In the genomic region with DNA sequence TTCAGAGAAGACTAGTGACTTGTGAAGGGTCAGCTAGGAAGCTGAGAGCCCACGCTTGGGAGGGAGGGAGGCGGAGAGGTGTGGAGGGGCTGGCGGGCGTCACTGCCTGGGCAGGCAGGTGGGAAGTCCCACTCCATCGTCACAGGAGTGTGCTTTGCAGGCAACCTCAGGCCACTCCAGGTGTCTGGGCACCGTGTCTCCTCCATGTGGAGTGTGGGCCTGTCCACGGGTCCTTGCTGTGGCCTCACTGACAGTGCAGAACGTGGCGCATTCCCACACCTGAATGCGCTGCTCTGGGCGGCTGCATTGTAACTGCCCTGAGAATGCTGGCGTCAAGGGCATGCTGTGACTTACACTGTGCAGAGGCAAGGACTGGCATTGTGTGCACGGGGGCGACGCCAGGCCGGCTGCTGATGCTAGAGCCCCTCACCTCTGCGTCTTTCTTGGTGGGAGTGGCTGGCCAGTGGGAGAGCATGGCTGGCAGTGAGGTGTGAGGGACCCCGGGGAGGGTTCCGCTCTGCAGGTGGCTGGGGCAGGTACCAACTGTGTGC, we compare ENCODE assay signal across 26 cellular contexts.
"Had no signal": no experiment of that assay in that cellular context is flagged by ENCODE, and none has a peak within 500 bp of the region (broad histone marks: within the 10 kb centered on the region; RNA-seq: fewer than 3 reads in every experiment).

No MANE protein-coding gene starts in this region.

- DNase-seq: activated CD4-positive, alpha-beta T cell treated with anti-CD3 and anti-CD28 coated beads for 4 hours; activated CD4-positive, alpha-beta T cell treated with anti-CD3 and anti-CD28 coated beads, Interleukin-2, amount 50 U/mL, for 48 hours; activated CD8-positive, alpha-beta memory T cell treated with anti-CD3 and anti-CD28 coated beads for 24 hours; activated naive CD4-positive, alpha-beta T cell treated with Interleukin-2 at 50 U/mL for 16 hours; activated naive CD8-positive, alpha-beta T cell treated with anti-CD3 and anti-CD28 coated beads for 36 hours; activated T-cell treated with anti-CD3 and anti-CD28 coated beads, Interleukin-2, amount 50 U/mL, for 1 hour; amygdala; colonic mucosa; effector memory CD4-positive, alpha-beta T cell; erythroblast; gastrocnemius medialis; left ventricle myocardium superior; midbrain; naive thymus-derived CD4-positive, alpha-beta T cell; nucleus accumbens; psoas muscle; stimulated activated naive CD8-positive, alpha-beta T cell treated with anti-CD3 and anti-CD28 coated beads, Interleukin-15, Interleukin-2, amounts not matched to agents 100 U/mL and 50 U/mL, for 24 hours; testis; trophoblast cell had no signal

- H3K27ac Mint-ChIP-seq: activated naive CD8-positive, alpha-beta T cell treated with anti-CD3 and anti-CD28 coated beads for 36 hours; activated T-helper 17 cell treated with anti-CD3 and anti-CD28 coated beads, Interleukin-2, amount 50 U/mL, for 72 hours; memory B cell had no signal

- H3K4me3 ChIP-seq: colonic mucosa, dorsolateral prefrontal cortex, gastrocnemius medialis, pancreas, psoas muscle, testis, uterus had no signal

- H3K9me3 ChIP-seq: colonic mucosa, gastrocnemius medialis, pancreas, psoas muscle, testis, uterus had no signal

- H3K27me3 Mint-ChIP-seq: activated naive CD8-positive, alpha-beta T cell treated with anti-CD3 and anti-CD28 coated beads for 36 hours; activated T-helper 17 cell treated with anti-CD3 and anti-CD28 coated beads, Interleukin-2, amount 50 U/mL, for 72 hours; central memory CD8-positive, alpha-beta T cell; memory B cell; naive thymus-derived CD4-positive, alpha-beta T cell had no signal

- H3K36me3 Mint-ChIP-seq: activated naive CD8-positive, alpha-beta T cell treated with anti-CD3 and anti-CD28 coated beads for 36 hours had no signal

- H3K27me3 ChIP-seq: colonic mucosa, dorsolateral prefrontal cortex, gastrocnemius medialis, pancreas, testis, uterus had no signal

- H3K27ac ChIP-seq: colonic mucosa, dorsolateral prefrontal cortex, gastrocnemius medialis, pancreas, psoas muscle, testis, uterus, VCaP had no signal

- H3K4me3 Mint-ChIP-seq: activated naive CD8-positive, alpha-beta T cell treated with anti-CD3 and anti-CD28 coated beads for 36 hours; activated T-helper 17 cell treated with anti-CD3 and anti-CD28 coated beads, Interleukin-2, amount 50 U/mL, for 72 hours; central memory CD8-positive, alpha-beta T cell; memory B cell; naive thymus-derived CD4-positive, alpha-beta T cell had no signal

- H3K9me3 Mint-ChIP-seq: activated naive CD8-positive, alpha-beta T cell treated with anti-CD3 and anti-CD28 coated beads for 36 hours; activated T-helper 17 cell treated with anti-CD3 and anti-CD28 coated beads, Interleukin-2, amount 50 U/mL, for 72 hours; central memory CD8-positive, alpha-beta T cell; memory B cell; naive thymus-derived CD4-positive, alpha-beta T cell had no signal

- H3K4me1 ChIP-seq: gastrocnemius medialis, pancreas, testis, uterus had no signal

- H3K36me3 ChIP-seq: colonic mucosa, pancreas, uterus had no signal

- H3K4me1 Mint-ChIP-seq: activated naive CD8-positive, alpha-beta T cell treated with anti-CD3 and anti-CD28 coated beads for 36 hours had no signal

- ATAC-seq: activated T-helper 17 cell treated with anti-CD3 and anti-CD28 coated beads, Interleukin-2, amount 50 U/mL, for 72 hours; gastrocnemius medialis; left ventricle myocardium superior; naive thymus-derived CD4-positive, alpha-beta T cell; psoas muscle; stimulated activated naive CD8-positive, alpha-beta T cell treated with anti-CD3 and anti-CD28 coated beads, Interleukin-15, Interleukin-2, amounts not matched to agents 100 U/mL and 50 U/mL, for 24 hours had no signal
